Comparison of ENCODE assay signal across 1 cellular context in genomic region chr6:47181681-47182080, GRCh38.
TF ChIP-seq lines count a peak whose summit lies in the region.

No MANE protein-coding gene starts in this region.

TF ChIP-seq in HepG2, 621 proteins besides CTCF, POLR2A, EP300 and RAD21:
- no peak for TF ChIP-seq BCL3 (CRISPR knock-in tag; IDR thresholded peaks at IDR 0.05)
- TF ChIP-seq ZBTB40 (IDR thresholded peaks at IDR 0.05), result no peak
- no peak for TF ChIP-seq ZBTB40 (CRISPR knock-in tag; IDR thresholded peaks at IDR 0.05)
- TF ChIP-seq HOXA7 (CRISPR knock-in tag; IDR thresholded peaks at IDR 0.05), result no peak
- no peak for TF ChIP-seq MTA3 (CRISPR knock-in tag; IDR thresholded peaks at IDR 0.05)
